8 cellular contexts compared by ENCODE assay signal in the genomic region with DNA sequence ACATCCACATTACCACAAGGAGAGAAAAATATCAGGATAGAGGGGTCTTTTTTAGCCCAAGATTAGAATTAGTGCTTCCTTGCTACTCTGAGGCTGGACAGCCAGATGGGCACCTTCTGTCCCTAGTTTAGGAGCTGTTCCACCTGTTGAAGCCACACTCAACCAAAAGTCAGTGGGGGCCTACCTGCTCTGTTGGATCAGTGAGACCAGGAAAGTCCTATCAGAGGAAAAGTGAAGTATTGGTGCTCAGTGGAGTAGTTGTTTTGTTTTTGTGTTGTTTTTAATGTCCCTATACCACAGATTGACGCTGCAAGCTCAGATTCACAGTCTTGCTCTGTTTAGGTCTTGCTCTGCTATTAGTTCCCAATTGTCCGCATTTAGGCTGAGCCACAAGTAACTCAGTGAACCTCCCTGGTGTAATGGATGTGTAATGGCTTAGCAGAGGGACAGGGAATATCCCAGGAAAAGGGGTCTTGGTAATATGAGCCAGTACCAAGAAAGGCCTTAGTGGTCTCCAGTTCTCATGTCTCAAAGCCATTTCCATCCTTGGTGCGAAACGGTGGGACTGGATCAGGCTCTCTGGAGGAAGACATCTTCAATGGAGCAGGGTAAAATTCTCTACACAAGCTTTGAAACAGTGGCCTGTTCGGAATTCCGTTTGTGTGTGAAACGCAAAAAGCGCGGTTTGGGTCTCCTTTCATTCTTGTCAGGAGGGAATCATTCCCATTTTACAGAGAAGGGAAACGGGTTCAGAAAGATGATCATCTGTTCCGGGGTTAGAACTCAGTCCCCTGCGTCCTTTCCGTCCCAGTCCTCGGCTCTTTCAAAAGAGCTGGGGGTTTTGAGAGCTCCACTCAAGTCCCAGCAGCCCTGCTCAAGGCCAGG. TPM values are rescaled to one million over a fixed set of nuclear protein-coding genes. Genes with fewer than 3 reads are reported as not detected.
DNase-seq lines count a peak whose midpoint lies in the region; ATAC-seq and TF ChIP-seq lines count a peak whose summit lies in the region.

No MANE protein-coding gene starts in this region.

- no peaks in the 10 kb centered on the region for H3K27me3 ChIP-seq in left lung

- H3K4me1 ChIP-seq in left lung: peaks cover 5 to 28% of the 10 kb centered on the region in 2 donors

- intact Hi-C loops in left lung (cut with DNase I): no loop called here

- H3K27ac Mint-ChIP-seq in activated naive CD8-positive, alpha-beta T cell: peak overlapping the region; percentile 42
- H3K27ac Mint-ChIP-seq in type B pancreatic cell: peak overlapping the region; percentile 71

- ATAC-seq in activated T-cell treated with anti-CD3 and anti-CD28 coated beads, Interleukin-2, amount 50 U/mL, for 4 hours: no peak
- ATAC-seq in left lung (no peak), HG03439 (IDR thresholded peaks at IDR 0.05; ENCODE audit: unreplicated experiment) (no peak)

- peak overlapping the region; percentile 84 for H3K4me3 Mint-ChIP-seq in activated T-cell treated with anti-CD3 and anti-CD28 coated beads, Interleukin-2, amount 50 U/mL, for 4 hours
- H3K4me3 Mint-ChIP-seq in activated naive CD8-positive, alpha-beta T cell: peak overlapping the region; percentile 79
- peak overlapping the region; percentile 83 for H3K4me3 Mint-ChIP-seq in type B pancreatic cell

- H3K36me3 ChIP-seq in left lung: peaks cover 0 to 57% of the 10 kb centered on the region in 2 donors

- no peaks in the 10 kb centered on the region for H3K9me3 Mint-ChIP-seq in activated T-cell treated with anti-CD3 and anti-CD28 coated beads, Interleukin-2, amount 50 U/mL, for 4 hours
- no peaks in the 10 kb centered on the region for H3K9me3 Mint-ChIP-seq in activated naive CD8-positive, alpha-beta T cell (ENCODE audit: low read depth)
- no peaks in the 10 kb centered on the region for H3K9me3 Mint-ChIP-seq in type B pancreatic cell

- H3K27ac ChIP-seq in left lung: no peak overlapping the region

- H3K36me3 Mint-ChIP-seq in activated T-cell treated with anti-CD3 and anti-CD28 coated beads, Interleukin-2, amount 50 U/mL, for 4 hours (ENCODE audit: insufficient read depth): peaks cover 33% of the 10 kb centered on the region
- H3K36me3 Mint-ChIP-seq in activated naive CD8-positive, alpha-beta T cell: peaks cover 8% of the 10 kb centered on the region
- peaks cover 15% of the 10 kb centered on the region for H3K36me3 Mint-ChIP-seq in type B pancreatic cell

- H3K27me3 Mint-ChIP-seq in activated T-cell treated with anti-CD3 and anti-CD28 coated beads, Interleukin-2, amount 50 U/mL, for 4 hours (ENCODE audit: low read depth): no peaks in the 10 kb centered on the region
- H3K27me3 Mint-ChIP-seq in activated naive CD8-positive, alpha-beta T cell: no peaks in the 10 kb centered on the region
- H3K27me3 Mint-ChIP-seq in type B pancreatic cell: no peaks in the 10 kb centered on the region

- H3K9me3 ChIP-seq in left lung: no peaks in the 10 kb centered on the region

- no peak for DNase-seq in activated T-cell treated with anti-CD3 and anti-CD28 coated beads, Interleukin-2, amount 50 U/mL, for 4 hours
- DNase-seq in activated T-cell treated with anti-CD3 and anti-CD28 coated beads, Interleukin-2, amount 50 U/mL, for 48 hours: no peak
- no peak for DNase-seq in left lung
- no peak for DNase-seq in type B pancreatic cell (ENCODE audit: extremely low spot score, unreplicated experiment)
- DNase-seq in DMS79 (lab: John Stamatoyannopoulos, UW): no peak
- DNase-seq in mesenteric fat pad (ENCODE audit: low spot score): no peak

- TF ChIP-seq CTCF in left lung (IDR thresholded peaks at IDR 0.05) (no peak), type B pancreatic cell (conservative IDR thresholded peaks at IDR 0.05) (no peak)

- H3K4me1 Mint-ChIP-seq in activated T-cell treated with anti-CD3 and anti-CD28 coated beads, Interleukin-2, amount 50 U/mL, for 4 hours (ENCODE audit: low read depth): peaks cover 18% of the 10 kb centered on the region
- peaks cover 28% of the 10 kb centered on the region for H3K4me1 Mint-ChIP-seq in activated naive CD8-positive, alpha-beta T cell (ENCODE audit: low read depth)
- H3K4me1 Mint-ChIP-seq in type B pancreatic cell (ENCODE audit: unreplicated experiment): peaks cover 20% of the 10 kb centered on the region

- H3K4me3 ChIP-seq in left lung: peak overlapping the region; percentile 62 to 73

RNA-seq across cellular contexts. Expression of gene PABPC1L, which starts 0.6 kb away (rescaled TPM):
- 10 to 100 TPM; 46.2 to 63.0 (median 50.2) TPM for total RNA-seq in activated T-cell treated with anti-CD3 and anti-CD28 coated beads, Interleukin-2, amount 50 U/mL, for 4 hours
- total RNA-seq in left lung (10 to 100 TPM; 41.2 to 41.3 TPM), type B pancreatic cell (ENCODE audit: low replicate concordance) (57.4 and 83.4 TPM in 2 replicates), mesenteric fat pad (10.1 TPM)

RNA-seq across cellular contexts. Expression of gene YWHAB, which starts 23.7 kb away (rescaled TPM):
- 100 to 1,000 TPM; 278 to 293 (median 280) TPM for total RNA-seq in activated T-cell treated with anti-CD3 and anti-CD28 coated beads, Interleukin-2, amount 50 U/mL, for 4 hours
- total RNA-seq in left lung (100 to 1,000 TPM; 188 to 228 TPM), type B pancreatic cell (ENCODE audit: low replicate concordance) (153 and 183 TPM in 2 replicates), mesenteric fat pad (182 TPM)

RNA-seq across cellular contexts. Expression of gene TOMM34, which starts 51.0 kb away (rescaled TPM):
- 10 to 100 TPM; 70.8 to 76.6 (median 71.6) TPM for total RNA-seq in activated T-cell treated with anti-CD3 and anti-CD28 coated beads, Interleukin-2, amount 50 U/mL, for 4 hours
- total RNA-seq in left lung (10 to 100 TPM; 18.1 to 18.6 TPM), type B pancreatic cell (ENCODE audit: low replicate concordance) (42.8 and 58.2 TPM in 2 replicates), mesenteric fat pad (9.1 TPM)

RNA-seq across cellular contexts. Expression of gene STK4, which starts 57.1 kb away (rescaled TPM):
- 100 to 1,000 TPM; 134 to 157 (median 149) TPM for total RNA-seq in activated T-cell treated with anti-CD3 and anti-CD28 coated beads, Interleukin-2, amount 50 U/mL, for 4 hours
- 10 to 100 TPM; 33.6 to 63.7 TPM for total RNA-seq in left lung
- 28.3 and 32.6 TPM in 2 replicates for total RNA-seq in type B pancreatic cell (ENCODE audit: low replicate concordance)
- 34.4 TPM for total RNA-seq in mesenteric fat pad
